ENCODE assay signal across 1 cellular context in the genomic region with DNA sequence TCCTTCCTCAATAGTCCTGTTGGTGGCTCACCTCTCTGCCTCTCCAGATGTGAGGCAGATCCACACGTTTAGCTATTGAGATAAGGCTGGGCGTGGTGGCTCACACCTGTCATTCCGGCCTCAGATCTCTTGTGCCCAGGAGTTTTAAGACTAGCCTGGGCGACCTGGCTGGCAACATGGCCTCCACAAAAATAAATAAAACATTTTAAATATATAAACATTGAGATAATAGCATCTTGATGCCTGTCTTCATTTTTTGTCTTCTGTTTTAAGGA.
TF ChIP-seq lines count a peak whose summit lies in the region.

No MANE protein-coding gene starts in this region.

TF ChIP-seq in HepG2, 621 proteins besides CTCF, POLR2A, EP300 and RAD21:
- TF ChIP-seq KIAA2018 (CRISPR knock-in tag; IDR thresholded peaks at IDR 0.05; ENCODE audit: borderline replicate concordance) = no peak
- TF ChIP-seq ZNF672 (CRISPR knock-in tag; IDR thresholded peaks at IDR 0.05) = no peak
- TF ChIP-seq ZNF24 (IDR thresholded peaks at IDR 0.05) = no peak
- TF ChIP-seq, protein P1, sequence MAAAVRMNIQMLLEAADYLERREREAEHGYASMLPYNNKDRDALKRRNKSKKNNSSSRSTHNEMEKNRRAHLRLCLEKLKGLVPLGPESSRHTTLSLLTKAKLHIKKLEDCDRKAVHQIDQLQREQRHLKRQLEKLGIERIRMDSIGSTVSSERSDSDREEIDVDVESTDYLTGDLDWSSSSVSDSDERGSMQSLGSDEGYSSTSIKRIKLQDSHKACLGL (CRISPR knock-in tag; IDR thresholded peaks at IDR 0.05) = no peak
- no peak for TF ChIP-seq STAG1 (CRISPR knock-in tag; IDR thresholded peaks at IDR 0.05)
- TF ChIP-seq POLR2G (IDR thresholded peaks at IDR 0.05; ENCODE audit: low read depth, low read length) = no peak
- no peak for TF ChIP-seq ZNF761 (CRISPR knock-in tag; conservative IDR thresholded peaks at IDR 0.05)
- TF ChIP-seq, protein P2, sequence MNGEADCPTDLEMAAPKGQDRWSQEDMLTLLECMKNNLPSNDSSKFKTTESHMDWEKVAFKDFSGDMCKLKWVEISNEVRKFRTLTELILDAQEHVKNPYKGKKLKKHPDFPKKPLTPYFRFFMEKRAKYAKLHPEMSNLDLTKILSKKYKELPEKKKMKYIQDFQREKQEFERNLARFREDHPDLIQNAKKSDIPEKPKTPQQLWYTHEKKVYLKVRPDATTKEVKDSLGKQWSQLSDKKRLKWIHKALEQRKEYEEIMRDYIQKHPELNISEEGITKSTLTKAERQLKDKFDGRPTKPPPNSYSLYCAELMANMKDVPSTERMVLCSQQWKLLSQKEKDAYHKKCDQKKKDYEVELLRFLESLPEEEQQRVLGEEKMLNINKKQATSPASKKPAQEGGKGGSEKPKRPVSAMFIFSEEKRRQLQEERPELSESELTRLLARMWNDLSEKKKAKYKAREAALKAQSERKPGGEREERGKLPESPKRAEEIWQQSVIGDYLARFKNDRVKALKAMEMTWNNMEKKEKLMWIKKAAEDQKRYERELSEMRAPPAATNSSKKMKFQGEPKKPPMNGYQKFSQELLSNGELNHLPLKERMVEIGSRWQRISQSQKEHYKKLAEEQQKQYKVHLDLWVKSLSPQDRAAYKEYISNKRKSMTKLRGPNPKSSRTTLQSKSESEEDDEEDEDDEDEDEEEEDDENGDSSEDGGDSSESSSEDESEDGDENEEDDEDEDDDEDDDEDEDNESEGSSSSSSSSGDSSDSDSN (CRISPR knock-in tag; IDR thresholded peaks at IDR 0.05) = no peak
- no peak for TF ChIP-seq FLYWCH1 (CRISPR knock-in tag; IDR thresholded peaks at IDR 0.05)
- TF ChIP-seq ZBTB8A (CRISPR knock-in tag; IDR thresholded peaks at IDR 0.05; ENCODE audit: borderline replicate concordance, low read depth) = no peak
- no peak for TF ChIP-seq WIZ (CRISPR knock-in tag; IDR thresholded peaks at IDR 0.05)
- TF ChIP-seq JUND (CRISPR knock-in tag; IDR thresholded peaks at IDR 0.05) = no peak
- no peak for TF ChIP-seq BCLAF1 (IDR thresholded peaks at IDR 0.05)
- TF ChIP-seq MXI1 (IDR thresholded peaks at IDR 0.05; ENCODE audit: borderline replicate concordance, low read depth, low read length) = no peak
- no peak for TF ChIP-seq CCDC6 (CRISPR knock-in tag; IDR thresholded peaks at IDR 0.05)
